In the genomic region with DNA sequence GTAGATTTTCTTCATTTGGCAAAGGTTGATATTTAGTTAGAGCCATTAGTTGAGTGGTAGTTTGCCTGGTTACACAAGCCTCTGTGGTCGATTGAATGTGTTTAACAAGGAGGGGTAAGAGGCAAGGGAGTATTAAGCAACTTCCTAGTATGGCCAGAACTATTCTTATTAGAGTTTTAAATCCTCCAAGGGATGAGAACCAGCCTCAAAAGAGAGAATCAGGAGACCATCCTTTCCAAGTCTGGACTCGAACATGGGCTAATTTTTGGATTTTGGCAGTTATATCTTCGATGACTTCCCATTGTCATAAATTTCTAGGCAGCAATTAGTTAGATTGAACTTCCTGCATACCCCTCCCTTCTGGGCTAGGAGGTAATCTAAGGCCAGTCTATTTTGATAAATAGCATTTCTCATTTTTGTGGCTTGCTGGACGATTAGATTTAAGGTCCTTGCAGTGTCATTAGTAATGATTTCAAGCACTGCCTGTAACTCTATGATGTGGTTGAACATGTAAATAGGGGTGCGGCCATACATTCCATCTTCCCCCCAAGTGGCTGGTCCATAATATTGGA, we compare ENCODE assay signal across 10 cellular contexts.
DNase-seq lines count a peak whose midpoint lies in the region; ATAC-seq and TF ChIP-seq lines count a peak whose summit lies in the region.
"Had no signal": no experiment of that assay in that cellular context is flagged by ENCODE, and none has a peak within 500 bp of the region (broad histone marks: within the 10 kb centered on the region; RNA-seq: fewer than 3 reads in every experiment).

No MANE protein-coding gene starts in this region.

- H3K27me3 ChIP-seq in RWPE2 (ENCODE audit: insufficient read depth, poor library complexity, severe bottlenecking): no peaks in the 10 kb centered on the region
- H3K27me3 ChIP-seq in psoas muscle (ENCODE audit: insufficient read depth in 3 of 3, low read length in 2 of 3): no peaks in the 10 kb centered on the region
- H3K27me3 ChIP-seq in A673 (replicated peaks; ENCODE audit: insufficient read depth, low read depth, low read length, poor library complexity): no peaks in the 10 kb centered on the region

- CTCF ChIA-PET in A673 (lab: Charles Lee): no interaction called here

- BruUV-seq in A673 (replicated peaks; lab: Mats Ljungman, UMichigan): no TSS peak

- TF ChIP-seq CTCF in RWPE2 (IDR thresholded peaks at IDR 0.05; ENCODE audit: poor library complexity, severe bottlenecking) (no peak), foreskin fibroblast (IDR thresholded peaks at IDR 0.05; ENCODE audit: low read depth, low read length) (no peak), psoas muscle (IDR thresholded peaks at IDR 0.05) (no peak), A673 (conservative IDR thresholded peaks at IDR 0.05; ENCODE audit: low read depth, low read length) (no peak)

- H3K9me3 ChIP-seq in RWPE2 (ENCODE audit: severe bottlenecking) (no peaks in the 10 kb centered on the region), psoas muscle (no peaks in the 10 kb centered on the region), A673 (ENCODE audit: low read depth, low read length, poor library complexity, severe bottlenecking) (no peaks in the 10 kb centered on the region)

- H3K27ac ChIP-seq in RWPE2 (ENCODE audit: poor library complexity, severe bottlenecking): peak overlapping the region; percentile 86
- peak overlapping the region; percentile 30 for H3K27ac ChIP-seq in psoas muscle
- H3K27ac ChIP-seq in A673 (ENCODE audit: low read depth, low read length, poor library complexity, severe bottlenecking): no peak overlapping the region

- intact Hi-C loops in psoas muscle (cut with DNase I): no loop called here
- intact Hi-C loops in A673 (cut with micrococcal nuclease; ENCODE audit: unreplicated experiment): no loop called here

- WGBS in psoas muscle, 3 donors: 38 to 55% (median 40%) methylated on average over 5 of the region's 5 CpGs

- DNase-seq in ELR (ENCODE audit: low read depth) (peak; percentile 0), RWPE2 (ENCODE audit: low spot score) (no peak), foreskin fibroblast (peak; percentile 28 to 54), psoas muscle (no peak), NCI-H1092 treated with DMSO at 0.1 percent for 48 hours (lab: John Stamatoyannopoulos, UW) (no peak), NCI-H1105 (lab: John Stamatoyannopoulos, UW) (no peak), inferior parietal cortex (ENCODE audit: extremely low spot score) (no peak), A673 (ENCODE audit: low spot score) (no peak)
- DNase-seq: CD8-positive, alpha-beta T cell; NCI-H1694 had no signal

- POLR2A ChIA-PET in A673 (lab: Charles Lee; ENCODE audit: low non-redundant PET): no interaction called here

- ATAC-seq in RWPE2 (ENCODE audit: low read depth) (peak; percentile 36; the same call in 2 of the 3 replicates), psoas muscle (peak; percentile 30 to 77 (median 70))
- ATAC-seq: CD8-positive, alpha-beta T cell had no signal

- H3K4me1 ChIP-seq in RWPE2 (ENCODE audit: insufficient read depth, poor library complexity, severe bottlenecking) (peaks cover 38% of the 10 kb centered on the region), psoas muscle (no peaks in the 10 kb centered on the region), A673 (ENCODE audit: insufficient read depth, low read length, poor library complexity, severe bottlenecking) (no peaks in the 10 kb centered on the region)

- H3K36me3 ChIP-seq in RWPE2 (ENCODE audit: low read depth) (no peaks in the 10 kb centered on the region), psoas muscle (ENCODE audit: insufficient read depth in 1 of 2, low read depth in 1 of 2) (no peaks in the 10 kb centered on the region), A673 (ENCODE audit: insufficient read depth, low read length, poor library complexity, severe bottlenecking) (no peaks in the 10 kb centered on the region)

- H3K4me3 ChIP-seq in RWPE2 (ENCODE audit: severe bottlenecking) (no peak overlapping the region), foreskin fibroblast (ENCODE audit: low read depth in 1 of 2, low read length in 2 of 2) (no peak overlapping the region), psoas muscle (no peak overlapping the region), A673 (ENCODE audit: low read depth, low read length, poor library complexity, severe bottlenecking) (no peak overlapping the region)

Comparison
In these comparisons a context has a peak if more than half of its experiments do, and no peak if none do; other contexts are left out.
1. DNase-seq: peak in ELR (single experiment) and foreskin fibroblast (2 of 2); none in RWPE2 (single experiment), psoas muscle (0 of 2), NCI-H1092 treated with DMSO at 0.1 percent for 48 hours (single experiment), NCI-H1105 (single experiment), inferior parietal cortex (single experiment) and A673 (single experiment).